25 cellular contexts compared by ENCODE assay signal in the genomic region with DNA sequence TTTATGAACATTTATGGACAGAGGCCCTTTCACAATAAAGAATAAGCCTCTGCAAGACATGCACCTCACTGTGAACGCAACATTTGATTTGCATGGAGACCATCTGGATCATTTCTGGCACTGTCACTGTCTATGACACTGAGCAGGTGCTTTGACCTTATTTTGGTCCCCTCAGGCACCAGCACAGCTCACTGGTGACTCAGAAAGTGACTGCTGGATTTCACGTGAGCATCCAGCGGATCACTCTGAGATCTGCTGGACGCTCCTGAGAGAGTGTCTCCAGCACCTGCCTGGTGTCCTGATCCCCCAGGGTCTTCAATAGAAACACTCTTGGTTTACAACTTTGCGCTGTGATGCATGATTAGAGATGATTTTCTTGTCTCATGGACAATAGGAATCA.
"Had no signal": no experiment of that assay in that cellular context is flagged by ENCODE, and none has a peak within 500 bp of the region (broad histone marks: within the 10 kb centered on the region; RNA-seq: fewer than 3 reads in every experiment).

No MANE protein-coding gene starts in this region.

- H3K27ac Mint-ChIP-seq: immature natural killer cell; natural killer cell; progenitor cell of endocrine pancreas; stimulated activated naive CD8-positive, alpha-beta T cell treated with anti-CD3 and anti-CD28 coated beads, Interleukin-15, amount 100 ng/mL, for 72 hours; type B pancreatic cell had no signal

- H3K27me3 Mint-ChIP-seq: progenitor cell of endocrine pancreas; stimulated activated naive CD8-positive, alpha-beta T cell treated with anti-CD3 and anti-CD28 coated beads, Interleukin-15, amount 100 ng/mL, for 72 hours; type B pancreatic cell had no signal

- H3K9me3 Mint-ChIP-seq: type B pancreatic cell had no signal

- H3K27ac ChIP-seq: dorsolateral prefrontal cortex, lower lobe of right lung, pancreas, right lobe of liver, suprapubic skin had no signal

- ATAC-seq: left colon; left ventricle myocardium superior; lower lobe of right lung; natural killer cell; pancreas; right lobe of liver; stimulated activated naive CD8-positive, alpha-beta T cell treated with anti-CD3 and anti-CD28 coated beads, Interleukin-15, amount 100 ng/mL, for 72 hours had no signal

- H3K4me1 ChIP-seq: lower lobe of right lung, suprapubic skin had no signal

- H3K36me3 ChIP-seq: lower lobe of right lung, pancreas, right lobe of liver, suprapubic skin had no signal

- H3K4me3 ChIP-seq: dorsolateral prefrontal cortex, lower lobe of right lung, pancreas, right lobe of liver, suprapubic skin had no signal

- H3K9me3 ChIP-seq: lower lobe of right lung, pancreas, right lobe of liver, suprapubic skin had no signal

- FAIRE-seq: colon, frontal cortex, pancreas, small intestine had no signal

- H3K36me3 Mint-ChIP-seq: immature natural killer cell, natural killer cell, type B pancreatic cell had no signal

- H3K4me3 Mint-ChIP-seq: natural killer cell; stimulated activated naive CD8-positive, alpha-beta T cell treated with anti-CD3 and anti-CD28 coated beads, Interleukin-15, amount 100 ng/mL, for 72 hours; type B pancreatic cell had no signal

- H3K4me1 Mint-ChIP-seq: immature natural killer cell; natural killer cell; stimulated activated naive CD8-positive, alpha-beta T cell treated with anti-CD3 and anti-CD28 coated beads, Interleukin-15, amount 100 ng/mL, for 72 hours had no signal

- H3K27me3 ChIP-seq: pancreas, right lobe of liver, suprapubic skin had no signal

- DNase-seq: dorsolateral prefrontal cortex; effector CD4-positive, alpha-beta T cell; hypothalamus; immature natural killer cell; islet precursor cell; kidney glomerular epithelial cell; left colon; left ventricle myocardium superior; lower lobe of right lung; natural killer cell; occipital lobe; pancreas; right lobe of liver; small intestine; stimulated activated CD4-positive, alpha-beta T cell treated with anti-CD3 and anti-CD28 coated beads, Interleukin-12 subunit alpha, Interleukin-12 subunit beta, amount 100 ng/mL, for 4 hours; stimulated activated CD4-positive, alpha-beta T cell treated with anti-CD3 and anti-CD28 coated beads, Interleukin-1b, Interleukin-23, amount 100 ng/mL, for 48 hours; stimulated activated CD4-positive, alpha-beta T cell treated with anti-CD3 and anti-CD28 coated beads, Interleukin-4, amount 100 ng/mL, for 1 hour; stimulated activated CD8-positive, alpha-beta memory T cell treated with anti-CD3 and anti-CD28 coated beads, Interleukin-4, amount 100 ng/mL, for 48 hours; stimulated activated naive CD4-positive, alpha-beta T cell; stimulated activated naive CD8-positive, alpha-beta T cell treated with anti-CD3 and anti-CD28 coated beads, Interleukin-15, amount 100 ng/mL, for 72 hours had no signal
